ENCODE assay signal across 12 cellular contexts in the genomic region with DNA sequence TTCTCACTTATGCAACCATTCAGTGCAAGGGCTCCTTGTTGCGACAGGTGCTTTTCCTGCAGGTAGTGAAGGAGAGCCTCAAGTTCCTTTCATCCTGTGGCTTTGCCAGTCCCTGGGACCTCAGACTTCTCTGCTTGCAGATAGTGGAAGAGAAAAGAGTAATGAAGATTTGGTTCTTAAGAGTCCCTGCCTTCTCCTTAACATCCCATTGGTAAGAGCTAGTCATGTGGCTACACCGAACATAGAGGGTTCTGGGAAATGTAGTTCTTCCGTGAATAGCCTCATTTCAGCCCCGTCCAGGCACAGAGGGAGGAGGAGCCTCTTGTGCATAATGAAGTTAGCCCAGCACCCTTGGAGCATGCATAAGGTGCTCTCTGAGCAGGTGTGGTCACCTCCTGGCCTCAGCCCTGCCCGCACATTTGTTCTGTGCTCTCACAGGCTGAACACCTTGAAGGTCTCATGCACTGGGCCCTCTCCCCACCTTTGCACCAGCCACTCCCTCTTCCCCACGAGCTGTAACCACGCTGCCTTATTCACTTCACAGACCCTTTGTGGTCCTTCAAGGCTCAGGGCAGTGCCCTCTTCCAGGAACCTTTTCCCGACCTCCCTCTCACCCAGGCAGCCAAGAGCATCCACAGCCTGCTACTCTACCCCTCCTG.
DNase-seq lines count a peak whose midpoint lies in the region; ATAC-seq and TF ChIP-seq lines count a peak whose summit lies in the region.
"Had no signal": no experiment of that assay in that cellular context is flagged by ENCODE, and none has a peak within 500 bp of the region (broad histone marks: within the 10 kb centered on the region; RNA-seq: fewer than 3 reads in every experiment).

No MANE protein-coding gene starts in this region.

- H3K27me3 ChIP-seq in endodermal cell (ENCODE audit: control insufficient read depth, insufficient read depth, low read length, poor library complexity, severe bottlenecking) = no peaks in the 10 kb centered on the region
- H3K27me3 ChIP-seq in testis = no peaks in the 10 kb centered on the region
- H3K27me3 ChIP-seq: Peyer's patch had no signal

- no peak overlapping the region for H3K9ac ChIP-seq in endodermal cell (ENCODE audit: extremely low read depth, low read length, poor library complexity, severe bottlenecking)

- DNase-seq in activated effector memory CD4-positive, alpha-beta T cell treated with anti-CD3 and anti-CD28 coated beads, Interleukin-2, amount 50 U/mL, for 16 hours = peak; percentile 52
- DNase-seq in activated effector memory CD4-positive, alpha-beta T cell treated with Interleukin-2 at 50 U/mL for 16 hours = no peak
- DNase-seq in OCI-LY7 (ENCODE audit: low spot score) (peak; percentile 33), endodermal cell (peak; percentile 48), testis (peak; percentile 11), left cardiac atrium (no peak)
- DNase-seq: activated naive CD4-positive, alpha-beta T cell treated with Interleukin-2 at 50 U/mL for 16 hours; NCI-H146 had no signal

- H3K27ac ChIP-seq in OCI-LY7 (ENCODE audit: low read depth, low read length, poor library complexity, severe bottlenecking) (no peak overlapping the region), endodermal cell (ENCODE audit: low read depth, low read length) (no peak overlapping the region), testis (no peak overlapping the region)
- H3K27ac ChIP-seq: Peyer's patch, skin epidermis had no signal

- H3K4me1 Mint-ChIP-seq in endodermal cell = peaks cover 19% of the 10 kb centered on the region

- no peak for ATAC-seq in GM18861 (IDR thresholded peaks at IDR 0.05; ENCODE audit: unreplicated experiment)
- no peak for ATAC-seq in GM19035 (IDR thresholded peaks at IDR 0.05; ENCODE audit: unreplicated experiment)
- ATAC-seq in left cardiac atrium = no peak

- H3K36me3 Mint-ChIP-seq in endodermal cell (ENCODE audit: low read depth) = no peaks in the 10 kb centered on the region

- H3K79me2 ChIP-seq in OCI-LY7 (ENCODE audit: insufficient read depth, low read depth, low read length) = no peaks in the 10 kb centered on the region

- H3K4me2 ChIP-seq in OCI-LY7 (ENCODE audit: low read length) = no peak overlapping the region

- no peaks in the 10 kb centered on the region for H3K27me3 Mint-ChIP-seq in endodermal cell (ENCODE audit: insufficient read depth)

- intact Hi-C loops in OCI-LY7 (cut with micrococcal nuclease; ENCODE audit: unreplicated experiment) (no loop called here), testis (cut with DNase I; ENCODE audit: low total_unique reads) (no loop called here), left cardiac atrium (cut with DNase I) (no loop called here)

- H3K9me2 ChIP-seq in OCI-LY7 (ENCODE audit: insufficient read depth, low read length) = no peaks in the 10 kb centered on the region

- TF ChIP-seq CTCF in OCI-LY7 (conservative IDR thresholded peaks at IDR 0.05; ENCODE audit: low read length) (no peak), endodermal cell (conservative IDR thresholded peaks at IDR 0.05) (no peak), testis (IDR thresholded peaks at IDR 0.05) (no peak)

- H3K27ac Mint-ChIP-seq in endodermal cell = no peak overlapping the region

- TF ChIP-seq POLR2A in testis (IDR thresholded peaks at IDR 0.05) = no peak

- CTCF ChIA-PET in OCI-LY7 (lab: Charles Lee; ENCODE audit: unreplicated experiment) = no interaction called here

- H3K4me3 Mint-ChIP-seq in endodermal cell = no peak overlapping the region

- H3K9me3 ChIP-seq in OCI-LY7 (ENCODE audit: low read length) (no peaks in the 10 kb centered on the region), endodermal cell (ENCODE audit: control insufficient read depth, low read length) (no peaks in the 10 kb centered on the region), testis (no peaks in the 10 kb centered on the region)
- H3K9me3 ChIP-seq: Peyer's patch had no signal

- no TSS peak for BruUV-seq in OCI-LY7 (replicated peaks; lab: Mats Ljungman, UMichigan)

- 85 to 90% methylated on average over 3 to 8 of the region's 8 CpGs for WGBS in endodermal cell (ENCODE audit: insufficient coverage in 1 of 2, insufficient read length in 1 of 2), 2 experiments
- WGBS in testis, 2 donors = 70 to 82% methylated on average over 8 of the region's 8 CpGs

- H3K9me3 Mint-ChIP-seq in endodermal cell = peaks cover 4% of the 10 kb centered on the region

- POLR2A ChIA-PET in OCI-LY7 (lab: Charles Lee) = interaction anchor here (0.6 kb wide), 1 partner anchor 1029 kb away, joined by 4 read pairs; no protein-coding TSS in a partner anchor

- H3K4me3 ChIP-seq in OCI-LY7 (ENCODE audit: low read depth, low read length, poor library complexity, severe bottlenecking) = no peak overlapping the region
- no peak overlapping the region for H3K4me3 ChIP-seq in endodermal cell (ENCODE audit: low read length)
- no peak overlapping the region for H3K4me3 ChIP-seq in testis
- H3K4me3 ChIP-seq: Peyer's patch, skin epidermis had no signal

- H3K4me1 ChIP-seq in OCI-LY7 (ENCODE audit: insufficient read depth, low read length, poor library complexity, severe bottlenecking) = no peaks in the 10 kb centered on the region
- H3K4me1 ChIP-seq in endodermal cell (ENCODE audit: control insufficient read depth, insufficient read depth, low read length) = peaks cover 5% of the 10 kb centered on the region
- H3K4me1 ChIP-seq in testis = no peaks in the 10 kb centered on the region
- H3K4me1 ChIP-seq: Peyer's patch had no signal

- H2AFZ ChIP-seq in OCI-LY7 (ENCODE audit: low read length) = peak overlapping the region; percentile 89

- no peaks in the 10 kb centered on the region for H3K36me3 ChIP-seq in OCI-LY7 (ENCODE audit: insufficient read depth, low read length)
- no peaks in the 10 kb centered on the region for H3K36me3 ChIP-seq in endodermal cell (ENCODE audit: control insufficient read depth, insufficient read depth, low read length)
- H3K36me3 ChIP-seq in testis (ENCODE audit: low read depth, missing control alignments) = no peaks in the 10 kb centered on the region
- H3K36me3 ChIP-seq: Peyer's patch had no signal

- H4K20me1 ChIP-seq in OCI-LY7 (ENCODE audit: insufficient read depth, low read length) = no peaks in the 10 kb centered on the region

Comparison
In these comparisons a context has a peak if more than half of its experiments do, and no peak if none do; other contexts are left out.
1. DNase-seq: peak in activated effector memory CD4-positive, alpha-beta T cell treated with anti-CD3 and anti-CD28 coated beads, Interleukin-2, amount 50 U/mL, for 16 hours (single experiment), OCI-LY7 (single experiment), endodermal cell (single experiment) and testis (single experiment); none in activated effector memory CD4-positive, alpha-beta T cell treated with Interleukin-2 at 50 U/mL for 16 hours (single experiment) and left cardiac atrium (single experiment).